ENCODE assay signal across 1 cellular context in genomic region chr10:5234106-5234877, GRCh38.
TF ChIP-seq lines count a peak whose summit lies in the region.

No MANE protein-coding gene starts in this region.

TF ChIP-seq in HepG2, 621 proteins besides CTCF, POLR2A, EP300 and RAD21 (continued from another document and continues in another):
- TF ChIP-seq ZNF513 (CRISPR knock-in tag; conservative IDR thresholded peaks at IDR 0.05) (no peak), ZNF598 (CRISPR knock-in tag; IDR thresholded peaks at IDR 0.05; ENCODE audit: borderline replicate concordance) (no peak), ZMYM4 (CRISPR knock-in tag; IDR thresholded peaks at IDR 0.05) (peak; percentile 95), RNF219 (CRISPR knock-in tag; IDR thresholded peaks at IDR 0.05) (no peak), HDAC2 (CRISPR knock-in tag; IDR thresholded peaks at IDR 0.05) (peak; percentile 86), ZFP62 (CRISPR knock-in tag; IDR thresholded peaks at IDR 0.05) (no peak), FOXK1 (CRISPR knock-in tag; IDR thresholded peaks at IDR 0.05; ENCODE audit: borderline replicate concordance, low read depth) (peak; percentile 52; the same call in 1 of the 2 replicates), KDM6A (CRISPR knock-in tag; IDR thresholded peaks at IDR 0.05; ENCODE audit: low read depth) (0 out of 2 replicates have a peak, but pooled peaks have one; percentile 31), THYN1 (CRISPR knock-in tag; IDR thresholded peaks at IDR 0.05; ENCODE audit: borderline replicate concordance, low read depth) (no peak), HMGXB3 (CRISPR knock-in tag; IDR thresholded peaks at IDR 0.05; ENCODE audit: borderline replicate concordance) (peak; percentile 75; the same call in 1 of the 2 replicates), NFYB (CRISPR knock-in tag; IDR thresholded peaks at IDR 0.05) (no peak), TBL1XR1 (IDR thresholded peaks at IDR 0.05; ENCODE audit: borderline replicate concordance, low read length, partially characterized antibody) (peak; percentile 47), NRL (CRISPR knock-in tag; IDR thresholded peaks at IDR 0.05; ENCODE audit: borderline replicate concordance) (no peak), ZMYM3 (CRISPR knock-in tag; IDR thresholded peaks at IDR 0.05) (peak; percentile 43; the same call in 1 of the 2 replicates), ESRRA (CRISPR knock-in tag; IDR thresholded peaks at IDR 0.05; ENCODE audit: low read depth) (no peak), HBP1 (CRISPR knock-in tag; IDR thresholded peaks at IDR 0.05; ENCODE audit: low read depth) (no peak), FUBP1 (CRISPR knock-in tag; IDR thresholded peaks at IDR 0.05; ENCODE audit: borderline replicate concordance) (no peak), KLF16 (CRISPR knock-in tag; IDR thresholded peaks at IDR 0.05) (peak in 1 of 2 experiments; percentile 61; a peak in 1 of 4 replicates), ZNF567 (CRISPR knock-in tag; IDR thresholded peaks at IDR 0.05; ENCODE audit: borderline replicate concordance) (no peak), PAX8 (CRISPR knock-in tag; IDR thresholded peaks at IDR 0.05; ENCODE audit: borderline replicate concordance) (no peak), RARA (CRISPR knock-in tag; IDR thresholded peaks at IDR 0.05) (peak; percentile 72), ARNT (IDR thresholded peaks at IDR 0.05) (no peak), GATAD1 (CRISPR knock-in tag; IDR thresholded peaks at IDR 0.05) (peak; percentile 47), HNF4A (CRISPR knock-in tag; IDR thresholded peaks at IDR 0.05) (peak; percentile 80), ZNF878 (CRISPR knock-in tag; IDR thresholded peaks at IDR 0.05) (peak; percentile 30; the same call in 1 of the 2 replicates), ZNF558 (CRISPR knock-in tag; IDR thresholded peaks at IDR 0.05; ENCODE audit: borderline replicate concordance) (no peak), BCL6 (CRISPR knock-in tag; IDR thresholded peaks at IDR 0.05) (peak; percentile 66), FOXM1 (CRISPR knock-in tag; IDR thresholded peaks at IDR 0.05) (no peak), ZSCAN21 (CRISPR knock-in tag; IDR thresholded peaks at IDR 0.05; ENCODE audit: borderline replicate concordance) (peak; percentile 65; the same call in 1 of the 2 replicates), ZNF33B (CRISPR knock-in tag; IDR thresholded peaks at IDR 0.05) (no peak), ADNP (CRISPR knock-in tag; IDR thresholded peaks at IDR 0.05) (no peak), ZNF710 (CRISPR knock-in tag; IDR thresholded peaks at IDR 0.05; ENCODE audit: borderline replicate concordance) (peak; percentile 31; the same call in 1 of the 2 replicates), ZBTB33 (CRISPR knock-in tag; IDR thresholded peaks at IDR 0.05) (peak; percentile 63), HNF1A (IDR thresholded peaks at IDR 0.05; ENCODE audit: low read depth) (no peak), HNF1A (CRISPR knock-in tag; IDR thresholded peaks at IDR 0.05; ENCODE audit: borderline replicate concordance) (peak; percentile 65; the same call in 1 of the 2 replicates), SALL1 (CRISPR knock-in tag; IDR thresholded peaks at IDR 0.05) (peak; percentile 86), ZNF672 (CRISPR knock-in tag; IDR thresholded peaks at IDR 0.05) (no peak), ZNF629 (CRISPR knock-in tag; conservative IDR thresholded peaks at IDR 0.05) (no peak), NKX3-1 (CRISPR knock-in tag; IDR thresholded peaks at IDR 0.05) (peak; percentile 26; the same call in 1 of the 2 replicates), ZNF639 (CRISPR knock-in tag; conservative IDR thresholded peaks at IDR 0.05) (no peak)
